8 cellular contexts compared by ENCODE assay signal in genomic region chr17:42276609-42277341, GRCh38. TPM values are rescaled to one million over a fixed set of nuclear protein-coding genes. Genes with fewer than 3 reads are reported as not detected.
DNase-seq lines count a peak whose midpoint lies in the region; ATAC-seq, FAIRE-seq and TF ChIP-seq lines count a peak whose summit lies in the region.

No MANE protein-coding gene starts in this region.

- TSS peak; percentile 80 for BruUV-seq in HepG2 (replicated peaks; lab: Mats Ljungman, UMichigan)

- intact Hi-C loops in HepG2 (cut with micrococcal nuclease; ENCODE audit: unreplicated experiment), result no loop called here

- peak; percentile 42 to 70; a peak in 2 of 4 replicates for TF ChIP-seq EP300 in HepG2 (IDR thresholded peaks at IDR 0.05; ENCODE audit: low read depth in 2 of 2, low read length in 2 of 2)
- TF ChIP-seq EP300 in HepG2 (CRISPR knock-in tag; IDR thresholded peaks at IDR 0.05; ENCODE audit: borderline replicate concordance), result peak; percentile 22; the same call in 1 of the 2 replicates

- H3K9ac ChIP-seq in HepG2 (ENCODE audit: insufficient read depth, low read depth, low read length), result peak overlapping the region; percentile 92

- H3K27ac Mint-ChIP-seq in T-cell, result peak overlapping the region; percentile 89 to 95
- peak overlapping the region; percentile 91 for H3K27ac Mint-ChIP-seq in stimulated activated effector memory CD8-positive, alpha-beta T cell treated with anti-CD3 and anti-CD28 coated beads, Interleukin-12 subunit alpha, Interleukin-12 subunit beta, amount 100 ng/mL, for 72 hours

- no peaks in the 10 kb centered on the region; the same call in 1 of the 2 replicates for H4K20me1 ChIP-seq in HepG2 (ENCODE audit: insufficient read depth, low read length)

- ATAC-seq in T-cell (replicated peaks in 1 of 4) (peak in 1 of 4 experiments; percentile 3), HepG2 (peak; percentile 78), HG03520 (IDR thresholded peaks at IDR 0.05; ENCODE audit: unreplicated experiment) (no peak)
- ATAC-seq in stimulated activated effector memory CD8-positive, alpha-beta T cell treated with anti-CD3 and anti-CD28 coated beads, Interleukin-12 subunit alpha, Interleukin-12 subunit beta, amount 100 ng/mL, for 72 hours, result no peak

- peak overlapping the region; percentile 80 to 87 (median 86) for H3K4me3 Mint-ChIP-seq in T-cell
- peak overlapping the region; percentile 91 for H3K4me3 Mint-ChIP-seq in stimulated activated effector memory CD8-positive, alpha-beta T cell treated with anti-CD3 and anti-CD28 coated beads, Interleukin-12 subunit alpha, Interleukin-12 subunit beta, amount 100 ng/mL, for 72 hours

- no peaks in the 10 kb centered on the region for H3K9me3 ChIP-seq in HepG2 (ENCODE audit: low read length)

- H3K4me1 ChIP-seq in HepG2 (ENCODE audit: insufficient read depth, low read length), result peaks cover 63% of the 10 kb centered on the region

- CTCF ChIA-PET in T-cell (lab: Charles Lee), result interaction anchor here (0.6 to 0.8 kb wide), 3 partner anchors 11 to 444 kb away, joined by 3 read pairs; no protein-coding TSS in a partner anchor
- CTCF ChIA-PET in HepG2 (lab: Yijun Ruan, JAX; ENCODE audit: low intra/inter-chr PET ratio, low total read pairs), result no interaction called here

- no peaks in the 10 kb centered on the region for H3K36me3 ChIP-seq in HepG2 (replicated peaks in 1 of 2; ENCODE audit: control insufficient read depth in 1 of 2, insufficient read depth in 2 of 2, low read length in 2 of 2)

- WGBS in HepG2 (ENCODE audit: low lambda C conversion rate), result 0% methylated on average over 22 of the region's 44 CpGs

- peak overlapping the region; percentile 97 for H3K4me2 ChIP-seq in HepG2 (ENCODE audit: low read depth, low read length)

- TF ChIP-seq POLR2A in HepG2 (IDR thresholded peaks at IDR 0.05; ENCODE audit: insufficient read depth in 1 of 2, low read depth in 2 of 2, low read length in 2 of 2), result peak in 1 of 2 experiments; percentile 43; a peak in 1 of 4 replicates

- H3K79me2 ChIP-seq in HepG2 (ENCODE audit: insufficient read depth, low read length), result peaks cover 40% of the 10 kb centered on the region

- H3K4me1 Mint-ChIP-seq in T-cell, result peaks cover 40 to 54% (median 44%) of the 10 kb centered on the region in 3 donors
- H3K4me1 Mint-ChIP-seq in stimulated activated effector memory CD8-positive, alpha-beta T cell treated with anti-CD3 and anti-CD28 coated beads, Interleukin-12 subunit alpha, Interleukin-12 subunit beta, amount 100 ng/mL, for 72 hours, result peaks cover 52% of the 10 kb centered on the region

- H3K4me3 ChIP-seq in HL-60 (replicated peaks; ENCODE audit: insufficient read depth, low read length) (peak overlapping the region; percentile 47), coronary artery (peak overlapping the region; percentile 99), HepG2 (replicated peaks in 1 of 3; ENCODE audit: insufficient read depth in 1 of 3, low read depth in 2 of 3, low read length in 3 of 3) (peak overlapping the region; percentile 81 to 96 (median 91))

- H3K27me3 ChIP-seq in HL-60 (ENCODE audit: insufficient read depth, poor library complexity, severe bottlenecking), result no peaks in the 10 kb centered on the region
- peaks cover 0 to 9% of the 10 kb centered on the region in 2 experiments; a peak in 2 of 5 replicates for H3K27me3 ChIP-seq in HepG2 (ENCODE audit: control insufficient read depth in 1 of 2, insufficient read depth in 2 of 2, low read length in 2 of 2)

- in situ Hi-C loops in HepG2 (cut with HindIII; ENCODE audit: extremely low pct_ligation_motif_present, low pct_unique_long_range_greater_than_20kb), result no loop called here

- no peak overlapping the region for H2AFZ ChIP-seq in HepG2 (ENCODE audit: low read length)

- H3K27me3 Mint-ChIP-seq in T-cell, result no peaks in the 10 kb centered on the region

- TF ChIP-seq CTCF in HL-60 (IDR thresholded peaks at IDR 0.05; ENCODE audit: insufficient read depth, low read length), result no peak
- no peak for TF ChIP-seq CTCF in coronary artery (IDR thresholded peaks at IDR 0.05)
- peak; percentile 48 for TF ChIP-seq CTCF in HepG2 (CRISPR knock-in tag; IDR thresholded peaks at IDR 0.05)

- no peak for FAIRE-seq in HepG2 (lab: Jason Lieb, UNC)

- H3K27ac ChIP-seq in HL-60 (replicated peaks) (peak overlapping the region; percentile 61), coronary artery (peak overlapping the region; percentile 76 to 96), HepG2 (ENCODE audit: extremely low read length, insufficient read depth, low read length) (peak overlapping the region; percentile 94)

- TF ChIP-seq RAD21 in HepG2 (CRISPR knock-in tag; IDR thresholded peaks at IDR 0.05), result no peak; the same call in 1 of the 2 replicates

- POLR2A ChIA-PET in T-cell (lab: Charles Lee) (interaction anchor here (0.6 to 1.0 kb wide), 3 partner anchors 28 to 33 kb away, joined by 3 read pairs; no protein-coding TSS in a partner anchor), HepG2 (lab: Yijun Ruan, JAX) (interaction anchor here (0.7 to 3.6 kb wide), 15 partner anchors 8 to 588 kb away, joined by 3 to 21 read pairs (median 5); partner anchors contain the start of gene STAT3)

- H3K36me3 Mint-ChIP-seq in T-cell, result peaks cover 3% of the 10 kb centered on the region
- peaks cover 56% of the 10 kb centered on the region for H3K36me3 Mint-ChIP-seq in stimulated activated effector memory CD8-positive, alpha-beta T cell treated with anti-CD3 and anti-CD28 coated beads, Interleukin-12 subunit alpha, Interleukin-12 subunit beta, amount 100 ng/mL, for 72 hours

- no peaks in the 10 kb centered on the region for H3K9me3 Mint-ChIP-seq in T-cell
- H3K9me3 Mint-ChIP-seq in stimulated activated effector memory CD8-positive, alpha-beta T cell treated with anti-CD3 and anti-CD28 coated beads, Interleukin-12 subunit alpha, Interleukin-12 subunit beta, amount 100 ng/mL, for 72 hours, result no peaks in the 10 kb centered on the region

- DNase-seq in NCI-H510A (lab: John Stamatoyannopoulos, UW) (peak; percentile 30), NCI-H510A treated with DMSO at 0.1 percent for 48 hours (lab: John Stamatoyannopoulos, UW) (no peak), HL-60 (ENCODE audit: low read depth in 1 of 2, low spot score in 1 of 2) (peak in 1 of 2 experiments; percentile 41), T-cell (peak in 2 of 34 experiments; percentile 7 to 34), coronary artery (ENCODE audit: low spot score) (no peak), HepG2 (ENCODE audit: low spot score) (peak; percentile 73)
- no peak for DNase-seq in stimulated activated effector memory CD8-positive, alpha-beta T cell treated with anti-CD3 and anti-CD28 coated beads, Interleukin-12 subunit alpha, Interleukin-12 subunit beta, amount 100 ng/mL, for 72 hours (ENCODE audit: low spot score in 2 of 2)

TF ChIP-seq in HepG2, 621 proteins besides CTCF, POLR2A, EP300 and RAD21 (continues in another document):
- TF ChIP-seq CBX2 (IDR thresholded peaks at IDR 0.05; ENCODE audit: low read depth, low read length), result no peak
- TF ChIP-seq CBX2 (CRISPR knock-in tag; IDR thresholded peaks at IDR 0.05; ENCODE audit: low read depth), result no peak

RNA-seq across cellular contexts. Expression of gene STAT5B, which starts 0.6 kb away (rescaled TPM):
- total RNA-seq in T-cell (100 to 1,000 TPM; 178 to 205 (median 186) TPM), HepG2 (2016; rRNA removed; fragmentation: Illumina TruSeq; extraction: Trizol) (17.2 and 21.0 TPM in 2 replicates)
- 8.8 and 10.4 TPM in 2 replicates for total RNA-seq in HepG2 (2016; cell fraction: cytosol; rRNA removed; fragmentation: Illumina TruSeq; extraction: Trizol; ENCODE audit: low read depth)
- total RNA-seq in HepG2 (2016; cell fraction: insoluble cytoplasmic fraction; rRNA removed; fragmentation: Illumina TruSeq; extraction: Trizol), result 14.8 and 23.5 TPM in 2 replicates
- total RNA-seq in HepG2 (2016; cell fraction: membrane; rRNA removed; fragmentation: Illumina TruSeq; extraction: Trizol), result 13.7 and 14.6 TPM in 2 replicates
- total RNA-seq in HepG2 (2016; cell fraction: nucleus; rRNA removed; fragmentation: Illumina TruSeq; extraction: Trizol), result 21.1 and 22.8 TPM in 2 replicates
- 42.8 and 44.8 TPM in 2 replicates for polyA plus RNA-seq in HepG2 (2011; rRNA removed)
- 18.5 and 22.6 TPM in 2 replicates for polyA plus RNA-seq in HepG2 (2011; cell fraction: cytosol; rRNA removed)
- 110 and 115 TPM in 2 replicates for polyA plus RNA-seq in HepG2 (2011; cell fraction: nucleus; rRNA removed)
- polyA plus RNA-seq in HepG2 (2012), result 27.0 and 34.0 TPM in 2 replicates
- polyA plus RNA-seq in HepG2 (2016; cell fraction: cytosol; fragmentation: Illumina TruSeq; extraction: Trizol; ENCODE audit: low read depth), result 3.0 and 3.2 TPM in 2 replicates
- 13.9 and 18.4 TPM in 2 replicates for polyA plus RNA-seq in HepG2 (2016; cell fraction: insoluble cytoplasmic fraction; fragmentation: Illumina TruSeq; extraction: Trizol; ENCODE audit: low read depth)
- polyA plus RNA-seq in HepG2 (2016; cell fraction: membrane; fragmentation: Illumina TruSeq; extraction: Trizol; ENCODE audit: low read depth), result 8.2 and 9.4 TPM in 2 replicates
- 73.9 and 77.3 TPM in 2 replicates for polyA plus RNA-seq in HepG2 (2016; cell fraction: nucleus; fragmentation: Illumina TruSeq; extraction: Trizol; ENCODE audit: insufficient read depth, low read depth)
- 35.0 and 59.1 TPM in 2 replicates for polyA minus RNA-seq in HepG2 (2011; rRNA and poly(A)+ RNA removed; ENCODE audit: low replicate concordance)
- 14.9 and 16.6 TPM in 2 replicates for polyA minus RNA-seq in HepG2 (2011; cell fraction: cytosol; rRNA and poly(A)+ RNA removed)
- polyA minus RNA-seq in HepG2 (2011; cell fraction: nucleus; rRNA and poly(A)+ RNA removed), result 36.8 and 37.1 TPM in 2 replicates

RNA-seq across cellular contexts. Expression of gene STAT5A, which starts 11.5 kb away (rescaled TPM):
- total RNA-seq in T-cell (100 to 1,000 TPM; 141 to 160 (median 147) TPM), HepG2 (2016; rRNA removed; fragmentation: Illumina TruSeq; extraction: Trizol) (4.1 and 4.5 TPM in 2 replicates)
- 1.5 and 1.6 TPM in 2 replicates for total RNA-seq in HepG2 (2016; cell fraction: cytosol; rRNA removed; fragmentation: Illumina TruSeq; extraction: Trizol; ENCODE audit: low read depth)
- total RNA-seq in HepG2 (2016; cell fraction: insoluble cytoplasmic fraction; rRNA removed; fragmentation: Illumina TruSeq; extraction: Trizol), result 2.4 and 3.2 TPM in 2 replicates
- 3.5 and 3.6 TPM in 2 replicates for total RNA-seq in HepG2 (2016; cell fraction: membrane; rRNA removed; fragmentation: Illumina TruSeq; extraction: Trizol)
- 3.1 and 4.2 TPM in 2 replicates for total RNA-seq in HepG2 (2016; cell fraction: nucleus; rRNA removed; fragmentation: Illumina TruSeq; extraction: Trizol)
- 1.2 and 1.4 TPM in 2 replicates for polyA plus RNA-seq in HepG2 (2011; rRNA removed)
- 1.3 and 1.4 TPM in 2 replicates for polyA plus RNA-seq in HepG2 (2011; cell fraction: cytosol; rRNA removed)
- polyA plus RNA-seq in HepG2 (2011; cell fraction: nucleus; rRNA removed), result 3.3 and 3.4 TPM in 2 replicates
- polyA plus RNA-seq in HepG2 (2012), result 3.9 and 7.9 TPM in 2 replicates
- polyA plus RNA-seq in HepG2 (2016; cell fraction: cytosol; fragmentation: Illumina TruSeq; extraction: Trizol; ENCODE audit: low read depth), result 1.2 and 1.4 TPM in 2 replicates
- 2.4 and 3.3 TPM in 2 replicates for polyA plus RNA-seq in HepG2 (2016; cell fraction: insoluble cytoplasmic fraction; fragmentation: Illumina TruSeq; extraction: Trizol; ENCODE audit: low read depth)
- polyA plus RNA-seq in HepG2 (2016; cell fraction: membrane; fragmentation: Illumina TruSeq; extraction: Trizol; ENCODE audit: low read depth), result 2.4 and 2.5 TPM in 2 replicates
- 3.2 and 4.2 TPM in 2 replicates for polyA plus RNA-seq in HepG2 (2016; cell fraction: nucleus; fragmentation: Illumina TruSeq; extraction: Trizol; ENCODE audit: insufficient read depth, low read depth)
- 6.3 and 24.5 TPM in 2 replicates for polyA minus RNA-seq in HepG2 (2011; rRNA and poly(A)+ RNA removed; ENCODE audit: low replicate concordance)
- polyA minus RNA-seq in HepG2 (2011; cell fraction: cytosol; rRNA and poly(A)+ RNA removed), result 1.7 TPM in 2 replicates
- polyA minus RNA-seq in HepG2 (2011; cell fraction: nucleus; rRNA and poly(A)+ RNA removed), result 1.7 and 3.0 TPM in 2 replicates

Comparison
In these comparisons a context has a peak if more than half of its experiments do, and no peak if none do; other contexts are left out.
1. DNase-seq: peak in NCI-H510A (single experiment) and HepG2 (single experiment); none in NCI-H510A treated with DMSO at 0.1 percent for 48 hours (single experiment), coronary artery (single experiment) and stimulated activated effector memory CD8-positive, alpha-beta T cell treated with anti-CD3 and anti-CD28 coated beads, Interleukin-12 subunit alpha, Interleukin-12 subunit beta, amount 100 ng/mL, for 72 hours (0 of 2).
2. H3K4me3 ChIP-seq: peak in every context shown above with its lines; median percentile 99 in coronary artery; 91 in HepG2; 47 in HL-60.
3. RNA of gene STAT5A, which starts 11.5 kb away (total RNA-seq): 141 to 160 TPM in T-cell; 1.5 to 4.5 TPM in HepG2; every median in the first group is over 10 times any median in the second.
4. Peak in every context shown above with its lines, with median percentiles within 50 percentile points of each other: H3K27ac ChIP-seq.